In genomic region chr11:95363710-95364109, GRCh38 we compare ENCODE assay signal across 14 cellular contexts.
DNase-seq lines count a peak whose midpoint lies in the region; ATAC-seq and TF ChIP-seq lines count a peak whose summit lies in the region.
"Had no signal": no experiment of that assay in that cellular context is flagged by ENCODE, and none has a peak within 500 bp of the region (broad histone marks: within the 10 kb centered on the region; RNA-seq: fewer than 3 reads in every experiment).

No MANE protein-coding gene starts in this region.

- ATAC-seq in body of pancreas (no peak), GM21825 (IDR thresholded peaks at IDR 0.05; ENCODE audit: unreplicated experiment) (no peak)
- ATAC-seq: esophagus mucosa; heart right ventricle; naive thymus-derived CD4-positive, alpha-beta T cell had no signal

- H3K4me1 ChIP-seq in neural progenitor cell (peaks cover 48% of the 10 kb centered on the region), body of pancreas (peaks cover 15% of the 10 kb centered on the region)
- H3K4me1 ChIP-seq: HAP-1, Peyer's patch had no signal

- 57 to 70% methylated on average over 8 of the region's 8 CpGs for WGBS in body of pancreas, 2 donors

- no peaks in the 10 kb centered on the region for H4K20me1 ChIP-seq in neural progenitor cell (ENCODE audit: low read depth)

- H3K27me3 ChIP-seq in H7 (ENCODE audit: control insufficient read depth, insufficient read depth, low read length) (no peaks in the 10 kb centered on the region), neural progenitor cell (no peaks in the 10 kb centered on the region), body of pancreas (no peaks in the 10 kb centered on the region)
- H3K27me3 ChIP-seq: heart right ventricle, Peyer's patch had no signal

- peaks cover 3% of the 10 kb centered on the region for H3K27me3 Mint-ChIP-seq in neural progenitor cell (ENCODE audit: insufficient read depth, low read depth)
- H3K27me3 Mint-ChIP-seq: naive thymus-derived CD4-positive, alpha-beta T cell had no signal

- peak overlapping the region; percentile 16 for H3K4me2 ChIP-seq in neural progenitor cell

- H3K27ac Mint-ChIP-seq in neural progenitor cell = peak overlapping the region; percentile 48
- H3K27ac Mint-ChIP-seq: naive thymus-derived CD4-positive, alpha-beta T cell had no signal

- H3K36me3 ChIP-seq in H7 (replicated peaks; ENCODE audit: control insufficient read depth, insufficient read depth, low read length) (no peaks in the 10 kb centered on the region), neural progenitor cell (no peaks in the 10 kb centered on the region), body of pancreas (replicated peaks in 1 of 2; ENCODE audit: insufficient read depth in 1 of 2, low read depth in 2 of 2) (no peaks in the 10 kb centered on the region)
- H3K36me3 ChIP-seq: HAP-1, heart right ventricle, Peyer's patch had no signal

- TF ChIP-seq CTCF in neural progenitor cell (IDR thresholded peaks at IDR 0.05) = peak; percentile 39
- no peak for TF ChIP-seq CTCF in body of pancreas (IDR thresholded peaks at IDR 0.05)

- TF ChIP-seq POLR2A in body of pancreas (IDR thresholded peaks at IDR 0.05) = no peak

- H3K27ac ChIP-seq in neural progenitor cell = no peak overlapping the region
- H3K27ac ChIP-seq in body of pancreas = no peak overlapping the region
- H3K27ac ChIP-seq: heart right ventricle, Peyer's patch had no signal

- intact Hi-C loops in body of pancreas (cut with DNase I) = no loop called here

- no peaks in the 10 kb centered on the region for H3K9me3 Mint-ChIP-seq in neural progenitor cell

- no peak overlapping the region for H3K4me3 ChIP-seq in H7 (ENCODE audit: insufficient read depth, low read depth, low read length)
- no peak overlapping the region for H3K4me3 ChIP-seq in neural progenitor cell
- no peak overlapping the region for H3K4me3 ChIP-seq in body of pancreas
- H3K4me3 ChIP-seq: HAP-1, heart right ventricle, Peyer's patch had no signal

- H3K36me3 Mint-ChIP-seq in neural progenitor cell = no peaks in the 10 kb centered on the region

- H3K4me3 Mint-ChIP-seq in neural progenitor cell = no peak overlapping the region
- H3K4me3 Mint-ChIP-seq: naive thymus-derived CD4-positive, alpha-beta T cell had no signal

- no peaks in the 10 kb centered on the region for H3K9me3 ChIP-seq in neural progenitor cell (ENCODE audit: low read depth)
- no peaks in the 10 kb centered on the region for H3K9me3 ChIP-seq in body of pancreas
- H3K9me3 ChIP-seq: HAP-1, heart right ventricle, Peyer's patch had no signal

- H3K4me1 Mint-ChIP-seq in neural progenitor cell = peaks cover 18% of the 10 kb centered on the region

- DNase-seq in H7 (peak; percentile 51), NCI-H1436 treated with DMSO at 0.1 percent for 48 hours (lab: John Stamatoyannopoulos, UW) (peak; percentile 21), SHP77 treated with DMSO at 0.1 percent for 48 hours (lab: John Stamatoyannopoulos, UW) (peak; percentile 26), neural progenitor cell (ENCODE audit: low spot score) (peak; percentile 87), cortex of kidney (lab: John Stamatoyannopoulos, UW) (no peak), body of pancreas (no peak)
- DNase-seq: dermis blood vessel endothelial cell; heart right ventricle; naive thymus-derived CD4-positive, alpha-beta T cell; NCI-H2171 treated with DMSO at 0.1 percent for 48 hours; Peyer's patch had no signal

- H3K9ac ChIP-seq in neural progenitor cell = no peak overlapping the region

- no peak overlapping the region for H2AFZ ChIP-seq in neural progenitor cell (replicated peaks)

- no peaks in the 10 kb centered on the region for H3K79me2 ChIP-seq in neural progenitor cell (ENCODE audit: low read depth)

- peaks cover 16% of the 10 kb centered on the region for H3F3A ChIP-seq in neural progenitor cell (ENCODE audit: low read depth)

Comparison
In these comparisons a context has a peak if more than half of its experiments do, and no peak if none do; other contexts are left out.
1. DNase-seq: peak in H7 (single experiment), NCI-H1436 treated with DMSO at 0.1 percent for 48 hours (single experiment), SHP77 treated with DMSO at 0.1 percent for 48 hours (single experiment) and neural progenitor cell (single experiment); none in cortex of kidney (single experiment) and body of pancreas (0 of 4).